8 cellular contexts compared by ENCODE assay signal in the genomic region with DNA sequence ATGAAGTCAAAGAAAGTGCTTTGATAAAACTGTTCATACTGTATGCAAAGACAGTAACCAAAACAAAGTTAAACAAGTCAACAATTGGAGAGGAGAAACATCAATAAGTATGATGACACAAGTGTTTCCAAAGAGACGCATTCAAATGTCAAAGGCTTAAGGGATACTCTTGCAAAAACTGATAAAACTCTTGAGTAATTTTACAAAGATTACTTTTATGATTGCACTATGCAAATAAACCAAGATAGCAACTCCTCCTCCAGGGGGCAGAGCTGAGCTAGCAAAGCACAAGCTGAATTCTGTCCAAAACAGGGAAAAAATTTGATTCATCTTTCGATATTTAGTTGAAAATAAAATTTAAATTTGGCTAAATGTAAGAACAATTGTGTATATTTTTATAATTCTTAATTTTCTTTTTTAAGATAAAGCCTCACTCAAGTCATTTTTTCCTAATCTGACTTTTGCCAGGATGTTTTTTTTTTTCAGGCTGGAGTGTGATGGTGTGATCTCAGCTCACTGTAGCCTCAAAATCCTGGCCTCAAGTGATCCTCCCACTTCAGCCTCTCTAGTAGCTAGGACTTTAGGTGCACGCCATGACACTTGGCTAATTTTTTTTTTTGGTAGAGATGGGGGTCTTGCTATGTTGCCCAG.
DNase-seq lines count a peak whose midpoint lies in the region; ATAC-seq and TF ChIP-seq lines count a peak whose summit lies in the region.

No MANE protein-coding gene starts in this region.

- no peak overlapping the region for H3K9ac ChIP-seq in Loucy (ENCODE audit: low read depth, low read length, poor library complexity, severe bottlenecking)

- intact Hi-C loops in CD8-positive, alpha-beta T cell (cut with DNase I, micrococcal nuclease), result no loop called here
- intact Hi-C loops in activated CD4-positive, alpha-beta T cell treated with anti-CD3 and anti-CD28 coated beads, Interleukin-2, amount 10 ng/mL, durations not matched to agents 24 days and 14 days (cut with micrococcal nuclease), result loop anchor here (10.0 kb wide), 1 partner anchor 141 kb away; the partner anchor contains the start of genes DIS3 and PIBF1

- H3K4me3 ChIP-seq in CD8-positive, alpha-beta T cell (ENCODE audit: low read depth, low read length), result no peak overlapping the region
- H3K4me3 ChIP-seq in Loucy (ENCODE audit: low read length, poor library complexity, severe bottlenecking) (no peak overlapping the region), epithelial cell of proximal tubule (ENCODE audit: low read depth, low read length) (no peak overlapping the region), osteoblast (ENCODE audit: insufficient read depth, low read length) (no peak overlapping the region)

- no peak overlapping the region for H3K4me2 ChIP-seq in Loucy (ENCODE audit: low read depth, low read length, poor library complexity, severe bottlenecking)
- no peak overlapping the region for H3K4me2 ChIP-seq in osteoblast (ENCODE audit: insufficient read depth, low read length)

- no peak overlapping the region for H3K27ac Mint-ChIP-seq in CD8-positive, alpha-beta T cell
- no peak overlapping the region for H3K27ac Mint-ChIP-seq in activated CD4-positive, alpha-beta T cell treated with anti-CD3 and anti-CD28 coated beads, Interleukin-2, amount 10 ng/mL, durations not matched to agents 24 days and 14 days

- DNase-seq in CD8-positive, alpha-beta T cell, result peak in 5 of 7 experiments; percentile 13 to 55 (median 34)
- DNase-seq in activated CD4-positive, alpha-beta T cell treated with anti-CD3 and anti-CD28 coated beads, Interleukin-2, amount 10 ng/mL, durations not matched to agents 24 days and 14 days, result peak; percentile 85
- no peak for DNase-seq in epithelial cell of proximal tubule (ENCODE audit: low read depth)
- DNase-seq in osteoblast (ENCODE audit: insufficient read length, low spot score, missing footprints), result peak; percentile 89
- no peak for DNase-seq in HCEC 1CT

- no peaks in the 10 kb centered on the region for H3K79me2 ChIP-seq in Loucy (ENCODE audit: insufficient read depth, low read length)
- no peaks in the 10 kb centered on the region for H3K79me2 ChIP-seq in osteoblast (ENCODE audit: insufficient read depth, low read length)

- no peak overlapping the region for H3K27ac ChIP-seq in CD8-positive, alpha-beta T cell (ENCODE audit: low read depth, low read length)
- H3K27ac ChIP-seq in osteoblast (ENCODE audit: low read depth, low read length), result no peak overlapping the region

- no peaks in the 10 kb centered on the region for H3F3A ChIP-seq in Loucy (ENCODE audit: low read depth)

- peaks cover 5% of the 10 kb centered on the region for H3K27me3 Mint-ChIP-seq in CD8-positive, alpha-beta T cell (ENCODE audit: low read depth)
- peaks cover 13% of the 10 kb centered on the region for H3K27me3 Mint-ChIP-seq in activated CD4-positive, alpha-beta T cell treated with anti-CD3 and anti-CD28 coated beads, Interleukin-2, amount 10 ng/mL, durations not matched to agents 24 days and 14 days

- H3K4me1 ChIP-seq in CD8-positive, alpha-beta T cell (ENCODE audit: insufficient read depth, low read length), result no peaks in the 10 kb centered on the region
- H3K4me1 ChIP-seq in Loucy (ENCODE audit: insufficient read depth, low read length, poor library complexity, severe bottlenecking) (no peaks in the 10 kb centered on the region), osteoblast (ENCODE audit: insufficient read depth, low read length) (no peaks in the 10 kb centered on the region)

- H3K4me3 Mint-ChIP-seq in CD8-positive, alpha-beta T cell, result no peak overlapping the region
- no peak overlapping the region for H3K4me3 Mint-ChIP-seq in activated CD4-positive, alpha-beta T cell treated with anti-CD3 and anti-CD28 coated beads, Interleukin-2, amount 10 ng/mL, durations not matched to agents 24 days and 14 days

- no peaks in the 10 kb centered on the region for H3K4me1 Mint-ChIP-seq in CD8-positive, alpha-beta T cell (ENCODE audit: low read depth)
- no peaks in the 10 kb centered on the region for H3K4me1 Mint-ChIP-seq in activated CD4-positive, alpha-beta T cell treated with anti-CD3 and anti-CD28 coated beads, Interleukin-2, amount 10 ng/mL, durations not matched to agents 24 days and 14 days

- peak; percentile 64 for TF ChIP-seq CTCF in CD8-positive, alpha-beta T cell (IDR thresholded peaks at IDR 0.05)
- TF ChIP-seq CTCF in Loucy (conservative IDR thresholded peaks at IDR 0.05; ENCODE audit: low read length) (peak; percentile 84), epithelial cell of proximal tubule (conservative IDR thresholded peaks at IDR 0.05; ENCODE audit: low read depth, low read length) (peak; percentile 91), osteoblast (IDR thresholded peaks at IDR 0.05; ENCODE audit: extremely low read depth, low read depth, low read length) (peak; percentile 77)

- H4K20me1 ChIP-seq in Loucy (ENCODE audit: insufficient read depth, low read length, poor library complexity, severe bottlenecking) (no peaks in the 10 kb centered on the region), osteoblast (ENCODE audit: insufficient read depth, low read length) (no peaks in the 10 kb centered on the region)

- no peaks in the 10 kb centered on the region for H3K27me3 ChIP-seq in CD8-positive, alpha-beta T cell (ENCODE audit: insufficient read depth, low read length)
- H3K27me3 ChIP-seq in Loucy (ENCODE audit: insufficient read depth, low read length, poor library complexity, severe bottlenecking) (no peaks in the 10 kb centered on the region), osteoblast (ENCODE audit: insufficient read depth, low read length) (no peaks in the 10 kb centered on the region)

- POLR2A ChIA-PET in CD8-positive, alpha-beta T cell (lab: Charles Lee), result no interaction called here

- no peaks in the 10 kb centered on the region for H3K36me3 Mint-ChIP-seq in CD8-positive, alpha-beta T cell
- H3K36me3 Mint-ChIP-seq in activated CD4-positive, alpha-beta T cell treated with anti-CD3 and anti-CD28 coated beads, Interleukin-2, amount 10 ng/mL, durations not matched to agents 24 days and 14 days (ENCODE audit: low read depth), result no peaks in the 10 kb centered on the region

- no peaks in the 10 kb centered on the region for H3K9me2 ChIP-seq in Loucy (replicated peaks; ENCODE audit: low read depth, low read length)

- H2AFZ ChIP-seq in Loucy (ENCODE audit: low read length) (peak overlapping the region; percentile 50), osteoblast (ENCODE audit: low read length) (no peak overlapping the region)

- CTCF ChIA-PET in CD8-positive, alpha-beta T cell (lab: Charles Lee), result no interaction called here

- no peaks in the 10 kb centered on the region for H3K9me3 ChIP-seq in CD8-positive, alpha-beta T cell (ENCODE audit: low read length)
- H3K9me3 ChIP-seq in Loucy (ENCODE audit: insufficient read depth, low read depth, low read length) (no peaks in the 10 kb centered on the region), osteoblast (ENCODE audit: low read depth, low read length) (no peaks in the 10 kb centered on the region)

- H3K36me3 ChIP-seq in CD8-positive, alpha-beta T cell (ENCODE audit: insufficient read depth, low read length), result no peaks in the 10 kb centered on the region
- H3K36me3 ChIP-seq in Loucy (ENCODE audit: insufficient read depth, low read length) (no peaks in the 10 kb centered on the region), osteoblast (ENCODE audit: insufficient read depth, low read length) (no peaks in the 10 kb centered on the region)

- no peaks in the 10 kb centered on the region for H3K9me3 Mint-ChIP-seq in CD8-positive, alpha-beta T cell
- H3K9me3 Mint-ChIP-seq in activated CD4-positive, alpha-beta T cell treated with anti-CD3 and anti-CD28 coated beads, Interleukin-2, amount 10 ng/mL, durations not matched to agents 24 days and 14 days, result no peaks in the 10 kb centered on the region

- ATAC-seq in CD8-positive, alpha-beta T cell, result no peak
- ATAC-seq in GM18909 (IDR thresholded peaks at IDR 0.05; ENCODE audit: poor library complexity, unreplicated experiment) (peak; percentile 64), GM18873 (IDR thresholded peaks at IDR 0.05; ENCODE audit: low FRiP score, unreplicated experiment) (no peak)

Comparison
In these comparisons a context has a peak if more than half of its experiments do, and no peak if none do; other contexts are left out.
1. DNase-seq: peak in CD8-positive, alpha-beta T cell (5 of 7), activated CD4-positive, alpha-beta T cell treated with anti-CD3 and anti-CD28 coated beads, Interleukin-2, amount 10 ng/mL, durations not matched to agents 24 days and 14 days (single experiment) and osteoblast (single experiment); none in epithelial cell of proximal tubule (single experiment) and HCEC 1CT (single experiment).
2. Peak in every context shown above with its lines, with median percentiles within 50 percentile points of each other: CTCF ChIP-seq.